1 cellular context compared by ENCODE assay signal in the genomic region with DNA sequence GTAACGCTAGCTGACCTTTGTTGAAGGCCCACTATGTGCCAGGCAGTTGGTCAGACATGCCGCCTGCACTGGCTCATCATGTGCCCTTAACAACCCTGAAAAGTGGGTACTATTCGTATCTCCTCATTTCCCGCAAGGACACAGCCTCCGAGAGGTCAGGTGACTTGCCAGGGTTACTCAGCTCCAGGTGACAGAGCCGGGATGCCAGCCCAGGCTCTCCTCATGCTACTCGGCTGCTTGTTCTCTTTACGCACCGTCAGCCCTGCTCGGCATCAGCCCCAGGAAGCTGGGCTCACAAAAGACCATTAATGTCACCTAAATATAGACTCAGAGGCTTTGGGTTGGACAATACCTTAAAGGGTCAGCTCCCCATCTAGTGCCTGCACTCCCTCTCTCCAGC.
TF ChIP-seq lines count a peak whose summit lies in the region.

No MANE protein-coding gene starts in this region.

TF ChIP-seq in H1, 55 proteins besides CTCF, POLR2A, EP300 and RAD21:
- TF ChIP-seq SIRT6 (IDR thresholded peaks at IDR 0.05; ENCODE audit: low read length) (no peak), GTF2F1 (IDR thresholded peaks at IDR 0.05; ENCODE audit: borderline replicate concordance, low read depth, low read length) (no peak), KDM4A (IDR thresholded peaks at IDR 0.05; ENCODE audit: low read depth, low read length, severe bottlenecking) (no peak)
